Comparison of ENCODE assay signal across 1 cellular context in the genomic region with DNA sequence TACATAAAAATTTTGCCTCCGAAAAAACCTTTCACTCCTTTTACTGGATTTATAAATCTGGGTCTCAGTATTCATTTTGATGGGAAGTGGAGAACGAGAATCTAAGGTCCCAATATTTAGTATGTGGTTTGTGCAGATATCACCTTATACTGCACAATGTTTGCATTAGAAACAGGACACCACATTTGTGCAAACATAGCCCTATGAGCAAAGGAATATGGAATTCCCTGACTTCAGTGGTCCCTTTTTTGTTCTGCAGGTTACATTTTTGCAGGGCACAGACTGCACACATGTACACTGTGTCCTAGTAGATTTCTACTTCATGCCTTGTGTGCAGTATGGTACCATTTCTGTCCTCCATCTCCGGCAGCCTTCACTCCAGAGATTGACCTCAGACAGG.
TF ChIP-seq lines count a peak whose summit lies in the region.

No MANE protein-coding gene starts in this region.

TF ChIP-seq in HepG2, 621 proteins besides CTCF, POLR2A, EP300 and RAD21:
- TF ChIP-seq SIX1 (CRISPR knock-in tag; IDR thresholded peaks at IDR 0.05; ENCODE audit: borderline replicate concordance) (no peak), SIX4 (CRISPR knock-in tag; IDR thresholded peaks at IDR 0.05) (0 out of 2 replicates have a peak, but pooled peaks have one; percentile 46)
